1 cellular context compared by ENCODE assay signal in the genomic region with DNA sequence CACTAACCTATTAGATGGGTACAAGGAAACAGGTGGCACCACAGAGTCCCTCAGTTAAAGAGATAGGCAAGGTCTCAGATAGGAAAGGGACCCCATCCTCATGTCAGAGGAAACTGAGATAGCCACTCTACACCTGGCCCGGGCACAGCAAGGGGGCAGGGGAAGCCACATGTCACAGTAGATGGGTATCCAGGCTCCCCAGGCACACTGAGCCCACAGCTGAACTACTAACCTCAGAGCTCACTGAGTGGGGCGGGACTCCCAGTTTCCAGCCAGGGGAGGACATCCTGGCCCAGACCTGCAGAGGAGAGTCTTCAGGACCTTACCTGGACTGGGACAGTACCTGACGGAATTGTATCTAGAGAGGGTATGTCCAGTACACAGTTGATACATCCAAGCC.
TF ChIP-seq lines count a peak whose summit lies in the region.

No MANE protein-coding gene starts in this region.

TF ChIP-seq in IMR-90, 13 proteins besides CTCF, POLR2A, EP300 and RAD21:
- TF ChIP-seq NFE2L2 (IDR thresholded peaks at IDR 0.05; ENCODE audit: low read depth, low read length) (no peak), RFX5 (IDR thresholded peaks at IDR 0.05; ENCODE audit: low read depth, low read length) (no peak), CEBPB (IDR thresholded peaks at IDR 0.05; ENCODE audit: low read depth, low read length) (no peak), MAFK (IDR thresholded peaks at IDR 0.05; ENCODE audit: low read depth, low read length) (no peak)
